13 cellular contexts compared by ENCODE assay signal in the genomic region with DNA sequence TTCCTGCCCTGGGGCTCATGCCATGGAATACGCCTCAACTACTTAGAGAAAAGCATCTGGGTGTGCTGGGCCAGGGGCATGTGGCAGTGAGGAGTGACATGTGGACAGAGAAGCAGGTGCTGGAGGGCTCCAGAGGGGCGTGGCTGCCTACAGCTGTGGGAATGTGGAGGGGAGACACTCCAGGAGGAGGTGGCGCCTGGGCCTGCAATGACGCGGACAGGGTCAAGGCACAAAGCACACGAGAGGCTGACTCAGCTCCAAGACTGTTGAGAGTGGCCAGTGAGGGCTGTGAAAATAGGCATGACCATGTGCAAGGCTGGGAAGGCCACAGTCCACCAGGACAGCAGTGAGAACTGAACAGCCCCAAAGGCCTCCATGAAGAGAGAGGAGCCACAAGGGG. TPM values are rescaled to one million over a fixed set of nuclear protein-coding genes. Genes with fewer than 3 reads are reported as not detected.
DNase-seq lines count a peak whose midpoint lies in the region; ATAC-seq and FAIRE-seq lines count a peak whose summit lies in the region.
"Had no signal": no experiment of that assay in that cellular context is flagged by ENCODE, and none has a peak within 500 bp of the region (broad histone marks: within the 10 kb centered on the region; RNA-seq: fewer than 3 reads in every experiment).

No MANE protein-coding gene starts in this region.

- H3K27me3 Mint-ChIP-seq in activated CD4-positive, alpha-beta memory T cell treated with anti-CD3 and anti-CD28 coated beads for 36 hours = no peaks in the 10 kb centered on the region
- no peaks in the 10 kb centered on the region for H3K27me3 Mint-ChIP-seq in stimulated activated naive CD8-positive, alpha-beta T cell treated with anti-CD3 and anti-CD28 coated beads, Interleukin-15, amount 100 ng/mL, for 72 hours

- no peak overlapping the region for H3K4me3 Mint-ChIP-seq in activated CD4-positive, alpha-beta memory T cell treated with anti-CD3 and anti-CD28 coated beads for 36 hours
- no peak overlapping the region for H3K4me3 Mint-ChIP-seq in stimulated activated naive CD8-positive, alpha-beta T cell treated with anti-CD3 and anti-CD28 coated beads, Interleukin-15, amount 100 ng/mL, for 72 hours

- POLR2A ChIA-PET in activated CD4-positive, alpha-beta memory T cell treated with anti-CD3 and anti-CD28 coated beads for 36 hours (lab: Charles Lee) = no interaction called here

- peaks cover 3% of the 10 kb centered on the region for H3K9me3 Mint-ChIP-seq in activated CD4-positive, alpha-beta memory T cell treated with anti-CD3 and anti-CD28 coated beads for 36 hours
- peaks cover 0 to 12% of the 10 kb centered on the region in 2 donors for H3K9me3 Mint-ChIP-seq in stimulated activated naive CD8-positive, alpha-beta T cell treated with anti-CD3 and anti-CD28 coated beads, Interleukin-15, amount 100 ng/mL, for 72 hours

- peaks cover 34% of the 10 kb centered on the region for H3K36me3 Mint-ChIP-seq in activated CD4-positive, alpha-beta memory T cell treated with anti-CD3 and anti-CD28 coated beads for 36 hours

- CTCF ChIA-PET in activated CD4-positive, alpha-beta memory T cell treated with anti-CD3 and anti-CD28 coated beads for 36 hours (lab: Charles Lee) = interaction anchor here (0.6 kb wide), 1 partner anchor 47 kb away, joined by 3 read pairs; no protein-coding TSS in a partner anchor

- intact Hi-C loops in activated CD4-positive, alpha-beta memory T cell treated with anti-CD3 and anti-CD28 coated beads for 36 hours (cut with micrococcal nuclease) = loop anchor here (10.0 kb wide), 1 partner anchor 49 kb away; a partner anchor contains a TSS
- intact Hi-C loops in left ventricle myocardium superior (cut with micrococcal nuclease) = loop anchor here (5.0 kb wide), 1 partner anchor 71 kb away; no protein-coding TSS in a partner anchor

- FAIRE-seq in frontal cortex (lab: Jason Lieb, UNC) = no peak
- FAIRE-seq: pancreas had no signal

- ATAC-seq in left ventricle myocardium superior (peak; percentile 16), GM19452 (IDR thresholded peaks at IDR 0.05; ENCODE audit: unreplicated experiment) (no peak), HG03342 (IDR thresholded peaks at IDR 0.05; ENCODE audit: unreplicated experiment) (no peak)
- ATAC-seq in stimulated activated naive CD8-positive, alpha-beta T cell treated with anti-CD3 and anti-CD28 coated beads, Interleukin-15, amount 100 ng/mL, for 72 hours = no peak
- ATAC-seq: gastroesophageal sphincter, pancreas had no signal

- DNase-seq in NCI-H510A (lab: John Stamatoyannopoulos, UW) (peak; percentile 25), NCI-H510A treated with DMSO at 0.1 percent for 48 hours (lab: John Stamatoyannopoulos, UW) (no peak), left ventricle myocardium superior (no peak), frontal cortex (ENCODE audit: low spot score in 2 of 2) (no peak)
- no peak for DNase-seq in activated CD4-positive, alpha-beta memory T cell treated with anti-CD3 and anti-CD28 coated beads for 36 hours
- DNase-seq in stimulated activated naive CD8-positive, alpha-beta T cell treated with anti-CD3 and anti-CD28 coated beads, Interleukin-15, amount 100 ng/mL, for 72 hours = no peak
- DNase-seq: 8988T, activated T-cell treated with anti-CD3 and anti-CD28 coated beads for 4 hours, NCI-H82 had no signal

- peaks cover 40% of the 10 kb centered on the region for H3K4me1 Mint-ChIP-seq in activated CD4-positive, alpha-beta memory T cell treated with anti-CD3 and anti-CD28 coated beads for 36 hours (ENCODE audit: low read depth)
- peaks cover 61% of the 10 kb centered on the region for H3K4me1 Mint-ChIP-seq in stimulated activated naive CD8-positive, alpha-beta T cell treated with anti-CD3 and anti-CD28 coated beads, Interleukin-15, amount 100 ng/mL, for 72 hours

- H3K27ac Mint-ChIP-seq in activated CD4-positive, alpha-beta memory T cell treated with anti-CD3 and anti-CD28 coated beads for 36 hours = peak overlapping the region; percentile 8
- peak overlapping the region; percentile 81 to 88 for H3K27ac Mint-ChIP-seq in stimulated activated naive CD8-positive, alpha-beta T cell treated with anti-CD3 and anti-CD28 coated beads, Interleukin-15, amount 100 ng/mL, for 72 hours

RNA-seq across cellular contexts. Expression of a gene that starts 48.5 kb away (rescaled TPM):
- not detected for total RNA-seq in activated CD4-positive, alpha-beta memory T cell treated with anti-CD3 and anti-CD28 coated beads for 36 hours
- total RNA-seq in left ventricle myocardium superior = 13.0 TPM
- 2.0 TPM for total RNA-seq in frontal cortex

RNA-seq across cellular contexts. Expression of a gene that starts 50.5 kb away (rescaled TPM):
- 10 to 100 TPM; 44.3 to 49.9 TPM for total RNA-seq in activated CD4-positive, alpha-beta memory T cell treated with anti-CD3 and anti-CD28 coated beads for 36 hours
- 29.6 TPM for total RNA-seq in left ventricle myocardium superior
- 25.3 TPM for total RNA-seq in frontal cortex

RNA-seq across cellular contexts. Expression of a gene that starts 53.4 kb away (rescaled TPM):
- total RNA-seq in activated CD4-positive, alpha-beta memory T cell treated with anti-CD3 and anti-CD28 coated beads for 36 hours = 100 to 1,000 TPM; 114 to 117 TPM
- total RNA-seq in left ventricle myocardium superior (11.4 TPM), frontal cortex (4.9 TPM)
